ENCODE assay signal across 14 cellular contexts in the genomic region with DNA sequence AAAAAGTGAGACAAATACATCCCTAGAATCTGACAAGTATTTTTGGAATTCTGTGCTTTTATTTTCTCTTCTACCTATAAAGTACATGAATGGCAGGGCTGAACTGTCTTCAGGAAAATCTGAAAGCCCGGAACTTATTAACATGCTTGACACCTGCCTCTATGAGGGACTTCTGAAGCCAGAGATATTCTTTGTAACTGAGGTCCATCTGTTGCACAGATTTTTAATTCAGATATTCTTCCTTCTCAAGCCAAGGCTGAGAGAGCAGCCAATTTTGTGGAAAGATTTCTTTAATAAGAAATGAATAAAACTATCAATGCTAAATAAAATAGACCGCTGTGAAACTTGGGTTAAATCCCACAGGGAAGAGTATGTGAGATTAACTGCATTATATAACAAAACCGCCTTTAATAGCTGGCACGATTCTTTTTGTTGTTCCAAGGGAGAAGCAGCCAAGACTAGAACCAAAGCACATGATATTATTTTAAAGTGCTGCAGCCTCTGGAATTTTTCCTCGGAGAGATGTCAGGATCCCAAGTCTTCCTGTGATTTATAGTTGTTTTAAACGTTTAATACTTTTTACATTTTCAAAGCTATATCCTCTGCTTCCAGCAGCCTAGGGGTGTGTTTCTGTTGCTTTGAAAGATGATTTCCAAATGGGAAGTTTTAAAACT.
A peak's percentile ranks its signal among the peaks of the same experiment; 100 is the strongest.
DNase-seq lines count a peak whose midpoint lies in the region; ATAC-seq and TF ChIP-seq lines count a peak whose summit lies in the region.
"Had no signal": no experiment of that assay in that cellular context is flagged by ENCODE, and none has a peak within 500 bp of the region (broad histone marks: within the 10 kb centered on the region; RNA-seq: fewer than 3 reads in every experiment).

No MANE protein-coding gene starts in this region.

- peaks cover 23% of the 10 kb centered on the region for H3K4me1 Mint-ChIP-seq in nephron
- H3K4me1 Mint-ChIP-seq: central memory CD8-positive, alpha-beta T cell had no signal

- H3K36me3 Mint-ChIP-seq in nephron (ENCODE audit: low read depth), result no peaks in the 10 kb centered on the region

- H3K27me3 Mint-ChIP-seq in nephron (ENCODE audit: low read depth), result peaks cover 10% of the 10 kb centered on the region
- H3K27me3 Mint-ChIP-seq: central memory CD8-positive, alpha-beta T cell; naive thymus-derived CD4-positive, alpha-beta T cell had no signal

- H3K9me3 Mint-ChIP-seq in nephron, result no peaks in the 10 kb centered on the region
- H3K9me3 Mint-ChIP-seq: central memory CD8-positive, alpha-beta T cell had no signal

- H3K4me3 Mint-ChIP-seq in nephron, result peak overlapping the region; percentile 11 to 31 (median 15)
- H3K4me3 Mint-ChIP-seq: central memory CD8-positive, alpha-beta T cell; naive thymus-derived CD4-positive, alpha-beta T cell had no signal

- no peak for ATAC-seq in HG03565 (IDR thresholded peaks at IDR 0.05; ENCODE audit: unreplicated experiment)
- ATAC-seq in GM19452 (IDR thresholded peaks at IDR 0.05; ENCODE audit: unreplicated experiment), result no peak
- ATAC-seq in HG03442 (IDR thresholded peaks at IDR 0.05; ENCODE audit: unreplicated experiment), result no peak
- ATAC-seq: naive thymus-derived CD4-positive, alpha-beta T cell had no signal

- no peak for TF ChIP-seq CTCF in fibroblast of the aortic adventitia (IDR thresholded peaks at IDR 0.05; ENCODE audit: insufficient read depth, low read length)
- no peak for TF ChIP-seq CTCF in nephron (IDR thresholded peaks at IDR 0.05; ENCODE audit: unreplicated experiment in 3 of 3)

- H3K27ac Mint-ChIP-seq in nephron, result no peak overlapping the region

- H3K4me3 ChIP-seq in fibroblast of the aortic adventitia (ENCODE audit: low read depth, low read length), result no peak overlapping the region
- H3K4me3 ChIP-seq: Peyer's patch had no signal

- DNase-seq in A172 (ENCODE audit: low spot score) (peak; percentile 31), NCI-H446 (lab: John Stamatoyannopoulos, UW) (peak; percentile 71 to 83), fibroblast of the aortic adventitia (ENCODE audit: low read depth) (peak; percentile 96), NCI-H1436 treated with DMSO at 0.1 percent for 48 hours (lab: John Stamatoyannopoulos, UW) (no peak)
- DNase-seq: ACHN; activated gamma-delta T cell treated with Interleukin-2 at 50 U/mL for 16 hours; islet precursor cell; naive thymus-derived CD4-positive, alpha-beta T cell; Peyer's patch had no signal
